15 cellular contexts compared by ENCODE assay signal in genomic region chr19:52217576-52217975, GRCh38. TPM values are rescaled to one million over a fixed set of nuclear protein-coding genes. Genes with fewer than 3 reads are reported as not detected.
DNase-seq lines count a peak whose midpoint lies in the region; ATAC-seq and TF ChIP-seq lines count a peak whose summit lies in the region.
"Had no signal": no experiment of that assay in that cellular context is flagged by ENCODE, and none has a peak within 500 bp of the region (broad histone marks: within the 10 kb centered on the region; RNA-seq: fewer than 3 reads in every experiment).

No MANE protein-coding gene starts in this region.

- peak; percentile 18 for DNase-seq in GM23338 (ENCODE audit: low spot score)
- peak; percentile 50 for DNase-seq in H7
- DNase-seq in chondrocyte (ENCODE audit: low spot score) = no peak
- no peak for DNase-seq in EL
- DNase-seq in nucleus accumbens (lab: John Stamatoyannopoulos, UW) = no peak
- DNase-seq in activated CD8-positive, alpha-beta memory T cell treated with anti-CD3 and anti-CD28 coated beads, Interleukin-2, amount 50 U/mL, for 48 hours = no peak
- DNase-seq: CD8-positive, alpha-beta memory T cell; MV-4-11; NCI-H1436; NCI-H2029 treated with DMSO at 0.1 percent for 48 hours; NCI-H510A; Right ventricle myocardium superior had no signal

- no peaks in the 10 kb centered on the region; the same call in 2 of the 3 replicates for H3K9me3 Mint-ChIP-seq in GM23338
- no peaks in the 10 kb centered on the region for H3K9me3 Mint-ChIP-seq in chondrocyte (ENCODE audit: low read depth)
- H3K9me3 Mint-ChIP-seq: CD8-positive, alpha-beta memory T cell had no signal

- H3K27me3 Mint-ChIP-seq in GM23338 (ENCODE audit: insufficient read depth, low read depth, poor library complexity) (peaks cover 1% of the 10 kb centered on the region), chondrocyte (ENCODE audit: low read depth) (no peaks in the 10 kb centered on the region)
- H3K27me3 Mint-ChIP-seq: CD8-positive, alpha-beta memory T cell had no signal

- ATAC-seq in GM23338 = peak; percentile 63
- ATAC-seq: Panc1 had no signal

- H3K4me3 ChIP-seq in GM23338 (no peak overlapping the region), H7 (ENCODE audit: insufficient read depth, low read depth, low read length) (no peak overlapping the region), mucosa of stomach (ENCODE audit: low read length) (no peak overlapping the region)
- H3K4me3 ChIP-seq: BLaER1 had no signal

- H3K79me2 ChIP-seq in GM23338 (replicated peaks; ENCODE audit: insufficient read depth) = peaks cover 4% of the 10 kb centered on the region; the same call in 1 of the 2 replicates

- H3K27me3 ChIP-seq in GM23338 (ENCODE audit: insufficient read depth) (no peaks in the 10 kb centered on the region), H7 (ENCODE audit: control insufficient read depth, insufficient read depth, low read length) (no peaks in the 10 kb centered on the region), mucosa of stomach (ENCODE audit: control insufficient read depth, insufficient read depth, low read length) (no peaks in the 10 kb centered on the region)
- H3K27me3 ChIP-seq: BLaER1 had no signal

- no peak overlapping the region for H3K27ac ChIP-seq in GM23338 (ENCODE audit: low read depth)
- H3K27ac ChIP-seq: BLaER1 had no signal

- H3K36me3 ChIP-seq in GM23338 (ENCODE audit: insufficient read depth) = peaks cover 75% of the 10 kb centered on the region
- H3K36me3 ChIP-seq in H7 (replicated peaks; ENCODE audit: control insufficient read depth, insufficient read depth, low read length) = peaks cover 69% of the 10 kb centered on the region
- H3K36me3 ChIP-seq in mucosa of stomach (ENCODE audit: control insufficient read depth, insufficient read depth, low read length) = peaks cover 60% of the 10 kb centered on the region

- TF ChIP-seq CTCF in GM23338 (conservative IDR thresholded peaks at IDR 0.05; ENCODE audit: low read depth in 2 of 2) (no peak), chondrocyte (IDR thresholded peaks at IDR 0.05) (no peak)

- H4K20me1 ChIP-seq in GM23338 (replicated peaks; ENCODE audit: insufficient read depth) = no peaks in the 10 kb centered on the region; the same call in 1 of the 2 replicates

- H3K27ac Mint-ChIP-seq in GM23338 (peak overlapping the region; percentile 32; the same call in 1 of the 2 replicates), chondrocyte (ENCODE audit: unreplicated experiment) (peak overlapping the region; percentile 19)

- no peaks in the 10 kb centered on the region for H3K9me2 ChIP-seq in GM23338 (ENCODE audit: insufficient read depth)

- no peak overlapping the region for H3K4me2 ChIP-seq in GM23338
- H3K4me2 ChIP-seq: BLaER1 had no signal

- H3K9ac ChIP-seq in mucosa of stomach (ENCODE audit: low read length) = peak overlapping the region; percentile 15
- H3K9ac ChIP-seq: BLaER1 had no signal

- no peak overlapping the region for H2AFZ ChIP-seq in GM23338

- H3K4me1 Mint-ChIP-seq in GM23338 (no peaks in the 10 kb centered on the region), chondrocyte (ENCODE audit: low read depth) (peaks cover 3% of the 10 kb centered on the region)

- H3K4me1 ChIP-seq in GM23338 (ENCODE audit: insufficient read depth) (no peaks in the 10 kb centered on the region), mucosa of stomach (ENCODE audit: control insufficient read depth, insufficient read depth, low read length) (no peaks in the 10 kb centered on the region)
- H3K4me1 ChIP-seq: BLaER1 had no signal

- H3K9me3 ChIP-seq in mucosa of stomach (ENCODE audit: control insufficient read depth, low read length) = no peaks in the 10 kb centered on the region
- H3K9me3 ChIP-seq: BLaER1 had no signal

- H3K36me3 Mint-ChIP-seq in GM23338 (ENCODE audit: low read depth) (peaks cover 95% of the 10 kb centered on the region), chondrocyte (ENCODE audit: low read depth) (peaks cover 66% of the 10 kb centered on the region)

- no peak overlapping the region for H3K4me3 Mint-ChIP-seq in GM23338
- no peak overlapping the region for H3K4me3 Mint-ChIP-seq in chondrocyte (ENCODE audit: unreplicated experiment)
- H3K4me3 Mint-ChIP-seq: CD8-positive, alpha-beta memory T cell had no signal

- no peaks in the 10 kb centered on the region for H3F3A ChIP-seq in GM23338 (replicated peaks; ENCODE audit: low read depth)

TF ChIP-seq in GM23338, 12 proteins besides CTCF, POLR2A, EP300 and RAD21:
- TF ChIP-seq JUNB (IDR thresholded peaks at IDR 0.05; ENCODE audit: unreplicated experiment) (no peak), STAT1 (IDR thresholded peaks at IDR 0.05; ENCODE audit: unreplicated experiment) (no peak), NANOG (IDR thresholded peaks at IDR 0.05; ENCODE audit: borderline replicate concordance) (no peak), ZNF331 (CRISPR knock-in tag; IDR thresholded peaks at IDR 0.05; ENCODE audit: low read depth) (no peak)

RNA-seq across cellular contexts. Expression of gene PPP2R1A, which starts 27.7 kb away (rescaled TPM):
- total RNA-seq in GM23338 (2014; rRNA removed; shearing (Covaris generic)) = 345 and 381 TPM in 2 replicates
- polyA plus RNA-seq in GM23338 (2016; fragmentation: Nextera tagmentation; extraction: Ambion mirVana) = 212 and 238 TPM in 2 replicates
- total RNA-seq in H7 (2014; rRNA removed; shearing (Covaris generic)) = 439 and 477 TPM in 2 replicates
- 210 to 236 TPM (median 228 TPM) in 3 replicates for total RNA-seq in chondrocyte

RNA-seq across cellular contexts. Expression of gene ZNF836, which starts 46.2 kb away (rescaled TPM):
- 15.7 and 18.6 TPM in 2 replicates for total RNA-seq in GM23338 (2014; rRNA removed; shearing (Covaris generic))
- polyA plus RNA-seq in GM23338 (2016; fragmentation: Nextera tagmentation; extraction: Ambion mirVana) = 9.8 and 11.8 TPM in 2 replicates
- total RNA-seq in H7 (2014; rRNA removed; shearing (Covaris generic)) = 4.7 and 7.5 TPM in 2 replicates
- total RNA-seq in chondrocyte = 14.5 to 18.1 TPM (median 14.7 TPM) in 3 replicates

RNA-seq across cellular contexts. Expression of gene ZNF766, which starts 51.8 kb away (rescaled TPM):
- total RNA-seq in GM23338 (2014; rRNA removed; shearing (Covaris generic)) = 23.5 and 29.3 TPM in 2 replicates
- 20.3 and 22.1 TPM in 2 replicates for polyA plus RNA-seq in GM23338 (2016; fragmentation: Nextera tagmentation; extraction: Ambion mirVana)
- total RNA-seq in H7 (2014; rRNA removed; shearing (Covaris generic)) = 17.0 and 33.1 TPM in 2 replicates
- total RNA-seq in chondrocyte = 12.8 to 15.3 TPM (median 13.9 TPM) in 3 replicates

Comparison
In these comparisons a context has a peak if more than half of its experiments do, and no peak if none do; other contexts are left out.
1. DNase-seq: peak in GM23338 (single experiment) and H7 (single experiment); none in chondrocyte (single experiment), EL (single experiment), nucleus accumbens (0 of 56) and activated CD8-positive, alpha-beta memory T cell treated with anti-CD3 and anti-CD28 coated beads, Interleukin-2, amount 50 U/mL, for 48 hours (single experiment).